In genomic region chr13:113952983-113953520, GRCh38 we compare ENCODE assay signal across 18 cellular contexts. TPM values are rescaled to one million over a fixed set of nuclear protein-coding genes. Genes with fewer than 3 reads are reported as not detected.
DNase-seq lines count a peak whose midpoint lies in the region; ATAC-seq, FAIRE-seq and TF ChIP-seq lines count a peak whose summit lies in the region.
"Had no signal": no experiment of that assay in that cellular context is flagged by ENCODE, and none has a peak within 500 bp of the region (broad histone marks: within the 10 kb centered on the region; RNA-seq: fewer than 3 reads in every experiment).

No MANE protein-coding gene starts in this region.

- intact Hi-C loops in Right ventricle myocardium superior (cut with DNase I) (no loop called here), heart right ventricle (cut with DNase I) (loop anchor here in 2 of 10 donors (2.0 to 5.0 kb wide), 2 partner anchors 274 kb away; no protein-coding TSS in a partner anchor), right lobe of liver (cut with DNase I) (loop anchor here (2.0 to 5.0 kb wide), 2 partner anchors 269 to 272 kb away; no protein-coding TSS in a partner anchor), HepG2 (cut with micrococcal nuclease; ENCODE audit: unreplicated experiment) (no loop called here), mucosa of descending colon (cut with DNase I, micrococcal nuclease) (loop anchor here in 1 of 2 donors (5.0 kb wide), 1 partner anchor 274 kb away; no protein-coding TSS in a partner anchor)

- H3K27me3 ChIP-seq in heart right ventricle (no peaks in the 10 kb centered on the region), right lobe of liver (no peaks in the 10 kb centered on the region), HepG2 (ENCODE audit: control insufficient read depth in 1 of 2, insufficient read depth in 2 of 2, low read length in 2 of 2) (peaks cover 3 to 13% of the 10 kb centered on the region in 2 experiments; a peak in 3 of 5 replicates)
- H3K27me3 ChIP-seq: BLaER1 had no signal

- TF ChIP-seq RAD21 in HepG2 (CRISPR knock-in tag; IDR thresholded peaks at IDR 0.05), result no peak

- 91% methylated on average over 18 of the region's 18 CpGs for WGBS in heart right ventricle, 2 donors
- 40% methylated on average over 1 of the region's 18 CpGs for WGBS in right lobe of liver (ENCODE audit: insufficient coverage, low coverage, low lambda C conversion rate, missing lambda C conversion rate)
- 22% methylated on average over 7 of the region's 18 CpGs for WGBS in HepG2 (ENCODE audit: low lambda C conversion rate)

- peaks cover 0 to 15% (median 9%) of the 10 kb centered on the region in 9 donors for H3K4me1 ChIP-seq in heart right ventricle
- peaks cover 0 to 9% (median 4%) of the 10 kb centered on the region in 4 donors for H3K4me1 ChIP-seq in right lobe of liver
- H3K4me1 ChIP-seq in HepG2 (ENCODE audit: insufficient read depth, low read length), result peaks cover 5% of the 10 kb centered on the region; the same call in 1 of the 2 replicates
- peaks cover 7% of the 10 kb centered on the region for H3K4me1 ChIP-seq in mucosa of descending colon (ENCODE audit: low read depth)

- no peak for TF ChIP-seq CTCF in heart right ventricle (IDR thresholded peaks at IDR 0.05)
- no peak for TF ChIP-seq CTCF in right lobe of liver (IDR thresholded peaks at IDR 0.05)
- TF ChIP-seq CTCF in HepG2 (CRISPR knock-in tag; IDR thresholded peaks at IDR 0.05), result no peak
- TF ChIP-seq CTCF in mucosa of descending colon (IDR thresholded peaks at IDR 0.05), result no peak

- no TSS peak for BruUV-seq in HepG2 (replicated peaks; lab: Mats Ljungman, UMichigan)

- H3K27ac ChIP-seq in heart right ventricle, result no peak overlapping the region
- no peak overlapping the region for H3K27ac ChIP-seq in right lobe of liver
- H3K27ac ChIP-seq in HepG2 (ENCODE audit: extremely low read length, insufficient read depth, low read length), result no peak overlapping the region
- H3K27ac ChIP-seq: 22Rv1, BLaER1 had no signal

- no peak for TF ChIP-seq POLR2A in right lobe of liver (IDR thresholded peaks at IDR 0.05)
- no peak for TF ChIP-seq POLR2A in HepG2 (IDR thresholded peaks at IDR 0.05; ENCODE audit: insufficient read depth in 1 of 2, low read depth in 2 of 2, low read length in 2 of 2)

- DNase-seq in Right ventricle myocardium superior, result peak; percentile 34
- no peak for DNase-seq in heart right ventricle
- peak in 2 of 3 donors; percentile 19 to 54 for DNase-seq in right lobe of liver
- DNase-seq in HepG2 (ENCODE audit: low spot score), result no peak
- peak in 2 of 3 donors; percentile 23 to 36 for DNase-seq in mucosa of descending colon
- no peak for DNase-seq in ecto neural progenitor cell (ENCODE audit: low spot score)
- DNase-seq in activated gamma-delta T cell treated with Interleukin-2 at 50 U/mL for 16 hours, result no peak
- no peak for DNase-seq in dedifferentiated amniotic fluid mesenchymal stem cell (ENCODE audit: extremely low spot score)
- DNase-seq: Caco-2; CD8-positive, alpha-beta memory T cell; DND-41; GDM1 had no signal

- no peak overlapping the region for H3K4me2 ChIP-seq in HepG2 (ENCODE audit: low read depth, low read length)
- H3K4me2 ChIP-seq: BLaER1, GM23338 had no signal

- no peaks in the 10 kb centered on the region for H3K79me2 ChIP-seq in HepG2 (ENCODE audit: insufficient read depth, low read length)

- no peak overlapping the region for H2AFZ ChIP-seq in HepG2 (ENCODE audit: low read length)
- H2AFZ ChIP-seq: GM23338 had no signal

- no peak overlapping the region for H3K9ac ChIP-seq in HepG2 (ENCODE audit: insufficient read depth, low read depth, low read length)
- H3K9ac ChIP-seq: BLaER1 had no signal

- H4K20me1 ChIP-seq in HepG2 (ENCODE audit: insufficient read depth, low read length), result no peaks in the 10 kb centered on the region

- in situ Hi-C loops in HepG2 (cut with HindIII; ENCODE audit: extremely low pct_ligation_motif_present, low pct_unique_long_range_greater_than_20kb), result no loop called here

- H3K9me3 ChIP-seq in heart right ventricle (no peaks in the 10 kb centered on the region), right lobe of liver (no peaks in the 10 kb centered on the region), HepG2 (ENCODE audit: low read length) (0 out of 2 replicates have a peak, but pooled peaks cover under 1% of the 10 kb centered on the region), mucosa of descending colon (no peaks in the 10 kb centered on the region)
- H3K9me3 ChIP-seq: Caco-2 had no signal

- POLR2A ChIA-PET in HepG2 (lab: Yijun Ruan, JAX), result no interaction called here

- H3K4me3 ChIP-seq in heart right ventricle, result no peak overlapping the region
- no peak overlapping the region for H3K4me3 ChIP-seq in right lobe of liver
- H3K4me3 ChIP-seq in HepG2 (replicated peaks in 1 of 3; ENCODE audit: insufficient read depth in 1 of 3, low read depth in 2 of 3, low read length in 3 of 3), result no peak overlapping the region
- H3K4me3 ChIP-seq in mucosa of descending colon, result no peak overlapping the region
- H3K4me3 ChIP-seq: BLaER1, GM23338 had no signal

- no peak for FAIRE-seq in HepG2 (lab: Jason Lieb, UNC)
- FAIRE-seq: GM12892, HTR-8/SVneo had no signal

- H3K36me3 ChIP-seq in heart right ventricle, result peaks cover 0 to 9% (median 0%) of the 10 kb centered on the region in 9 donors
- H3K36me3 ChIP-seq in right lobe of liver, result no peaks in the 10 kb centered on the region
- no peaks in the 10 kb centered on the region for H3K36me3 ChIP-seq in HepG2 (replicated peaks in 1 of 2; ENCODE audit: control insufficient read depth in 1 of 2, insufficient read depth in 2 of 2, low read length in 2 of 2)
- H3K36me3 ChIP-seq in mucosa of descending colon (ENCODE audit: low read depth), result no peaks in the 10 kb centered on the region
- H3K36me3 ChIP-seq: BLaER1 had no signal

- ATAC-seq in Right ventricle myocardium superior (ENCODE audit: poor library complexity) (no peak), heart right ventricle (no peak), right lobe of liver (no peak), HepG2 (no peak), mucosa of descending colon (no peak)
- ATAC-seq: GM23338 had no signal

- CTCF ChIA-PET in HepG2 (lab: Yijun Ruan, JAX; ENCODE audit: low intra/inter-chr PET ratio, low total read pairs), result no interaction called here

- TF ChIP-seq EP300 in HepG2 (IDR thresholded peaks at IDR 0.05; ENCODE audit: low read depth in 2 of 2, low read length in 2 of 2) (no peak), HepG2 (CRISPR knock-in tag; IDR thresholded peaks at IDR 0.05; ENCODE audit: borderline replicate concordance) (no peak)

TF ChIP-seq in HepG2, 621 proteins besides CTCF, POLR2A, EP300 and RAD21:
- TF ChIP-seq ZNF333 (CRISPR knock-in tag; IDR thresholded peaks at IDR 0.05; ENCODE audit: borderline replicate concordance), result no peak
- no peak for TF ChIP-seq DBP (CRISPR knock-in tag; IDR thresholded peaks at IDR 0.05; ENCODE audit: not compliant biosample characterization)
- TF ChIP-seq ZIK1 (CRISPR knock-in tag; IDR thresholded peaks at IDR 0.05; ENCODE audit: borderline replicate concordance, low read depth), result no peak
- no peak for TF ChIP-seq KDM6A (CRISPR knock-in tag; IDR thresholded peaks at IDR 0.05; ENCODE audit: low read depth)
- no peak for TF ChIP-seq ZBTB8A (CRISPR knock-in tag; IDR thresholded peaks at IDR 0.05; ENCODE audit: borderline replicate concordance, low read depth)
- TF ChIP-seq MAFK (conservative IDR thresholded peaks at IDR 0.05 in 1 of 2, IDR thresholded peaks at IDR 0.05 in 1 of 2; ENCODE audit: low read length in 2 of 2), result no peak
- TF ChIP-seq ZNF720 (CRISPR knock-in tag; IDR thresholded peaks at IDR 0.05), result no peak

RNA-seq across cellular contexts. Expression of gene C13orf46, which starts 20.8 kb away (rescaled TPM):
- total RNA-seq in Right ventricle myocardium superior, result 0.32 TPM
- total RNA-seq in heart right ventricle, result under 1 TPM; 0.15 to 0.80 (median 0.23) TPM
- polyA plus RNA-seq in heart right ventricle, result under 1 TPM; 0.09 to 0.37 TPM
- total RNA-seq in right lobe of liver, result 1 to 10 TPM in 2 of 6 experiments, under 1 TPM in 4; 0.04 to 1.1 (median 0.60) TPM
- total RNA-seq in HepG2 (2016; rRNA removed; fragmentation: Illumina TruSeq; extraction: Trizol), result not detected in 2 replicates
- total RNA-seq in HepG2 (2016; cell fraction: cytosol; rRNA removed; fragmentation: Illumina TruSeq; extraction: Trizol; ENCODE audit: low read depth), result not detected in 2 replicates
- total RNA-seq in HepG2 (2016; cell fraction: insoluble cytoplasmic fraction; rRNA removed; fragmentation: Illumina TruSeq; extraction: Trizol), result not detected in 2 replicates
- not detected in 2 replicates for total RNA-seq in HepG2 (2016; cell fraction: membrane; rRNA removed; fragmentation: Illumina TruSeq; extraction: Trizol)
- not detected in 2 replicates for total RNA-seq in HepG2 (2016; cell fraction: nucleus; rRNA removed; fragmentation: Illumina TruSeq; extraction: Trizol)
- polyA plus RNA-seq in HepG2 (2011; rRNA removed), result 0.01 TPM in 1 of 2 replicates, not detected in the other
- not detected in 2 replicates for polyA plus RNA-seq in HepG2 (2011; cell fraction: cytosol; rRNA removed)
- polyA plus RNA-seq in HepG2 (2011; cell fraction: nucleus; rRNA removed), result 0.03 TPM in 1 of 2 replicates, not detected in the other
- not detected in 2 replicates for polyA plus RNA-seq in HepG2 (2012)
- not detected in 2 replicates for polyA plus RNA-seq in HepG2 (2016; cell fraction: cytosol; fragmentation: Illumina TruSeq; extraction: Trizol; ENCODE audit: low read depth)
- not detected in 2 replicates for polyA plus RNA-seq in HepG2 (2016; cell fraction: insoluble cytoplasmic fraction; fragmentation: Illumina TruSeq; extraction: Trizol; ENCODE audit: low read depth)
- not detected in 2 replicates for polyA plus RNA-seq in HepG2 (2016; cell fraction: membrane; fragmentation: Illumina TruSeq; extraction: Trizol; ENCODE audit: low read depth)
- not detected in 2 replicates for polyA plus RNA-seq in HepG2 (2016; cell fraction: nucleus; fragmentation: Illumina TruSeq; extraction: Trizol; ENCODE audit: insufficient read depth, low read depth)
- polyA minus RNA-seq in HepG2 (2011; rRNA and poly(A)+ RNA removed; ENCODE audit: low replicate concordance), result 1.9 TPM in 1 of 2 replicates, not detected in the other
- not detected in 2 replicates for polyA minus RNA-seq in HepG2 (2011; cell fraction: cytosol; rRNA and poly(A)+ RNA removed)
- polyA minus RNA-seq in HepG2 (2011; cell fraction: nucleus; rRNA and poly(A)+ RNA removed), result 0.13 TPM in 1 of 2 replicates, not detected in the other
- 1 to 10 TPM; 1.3 to 1.8 (median 1.6) TPM for total RNA-seq in mucosa of descending colon
- total RNA-seq: Caco-2, H7 had no signal

Comparison
In these comparisons a context has a peak if more than half of its experiments do, and no peak if none do; other contexts are left out.
1. DNase-seq: peak in Right ventricle myocardium superior (single experiment), right lobe of liver (2 of 3) and mucosa of descending colon (2 of 3); none in heart right ventricle (0 of 2), HepG2 (single experiment), ecto neural progenitor cell (single experiment), activated gamma-delta T cell treated with Interleukin-2 at 50 U/mL for 16 hours (single experiment) and dedifferentiated amniotic fluid mesenchymal stem cell (single experiment).
2. intact Hi-C loops: an anchor here in right lobe of liver (2.0 to 5.0 kb wide); none called in Right ventricle myocardium superior and HepG2.